7 cellular contexts compared by ENCODE assay signal in genomic region chr9:112265391-112265790, GRCh38.
"Had no signal": no experiment of that assay in that cellular context is flagged by ENCODE, and none has a peak within 500 bp of the region (broad histone marks: within the 10 kb centered on the region; RNA-seq: fewer than 3 reads in every experiment).

No MANE protein-coding gene starts in this region.

- H3K27ac Mint-ChIP-seq: H9, IgD-negative memory B cell had no signal

- DNase-seq: GM23248, GOT3, H9, HCEC 1CT, KBM-7 had no signal

- H3K27ac ChIP-seq: GM23248 had no signal

- H3K4me3 Mint-ChIP-seq: H9, IgD-negative memory B cell had no signal

- H3K27me3 Mint-ChIP-seq: IgD-negative memory B cell had no signal

- ATAC-seq: HepG2 had no signal

- H3K9me3 Mint-ChIP-seq: H9, IgD-negative memory B cell had no signal

- FAIRE-seq: HepG2 had no signal
